1 cellular context compared by ENCODE assay signal in genomic region chr3:100370751-100371150, GRCh38.
TF ChIP-seq lines count a peak whose summit lies in the region.

No MANE protein-coding gene starts in this region.

TF ChIP-seq in GM23338, 12 proteins besides CTCF, POLR2A, EP300 and RAD21 (continued from another document):
- TF ChIP-seq ZNF462 (CRISPR knock-in tag; IDR thresholded peaks at IDR 0.05) (no peak), REST (IDR thresholded peaks at IDR 0.05; ENCODE audit: unreplicated experiment) (no peak)
